24 cellular contexts compared by ENCODE assay signal in the genomic region with DNA sequence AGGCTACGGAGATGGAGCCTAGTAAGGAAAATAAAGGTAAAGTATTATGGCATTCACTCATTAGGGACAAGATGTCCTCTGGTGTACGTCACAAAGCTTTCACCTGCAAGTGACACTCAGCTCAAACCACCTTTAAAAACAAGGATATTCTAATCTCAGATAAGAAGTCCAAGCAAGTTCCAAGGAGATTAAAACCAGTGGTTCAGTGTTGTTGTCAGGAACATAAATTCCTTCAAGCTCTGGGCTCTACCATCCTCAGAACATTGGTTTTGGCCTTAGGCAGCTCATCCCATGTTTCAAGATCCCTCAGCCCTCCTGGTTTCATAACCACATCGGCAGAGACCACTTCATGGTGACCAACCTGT.
DNase-seq lines count a peak whose midpoint lies in the region; ATAC-seq, FAIRE-seq and TF ChIP-seq lines count a peak whose summit lies in the region.
"Had no signal": no experiment of that assay in that cellular context is flagged by ENCODE, and none has a peak within 500 bp of the region (broad histone marks: within the 10 kb centered on the region; RNA-seq: fewer than 3 reads in every experiment).

No MANE protein-coding gene starts in this region.

- peak overlapping the region in 6 of 11 experiments; percentile 75 to 82 (median 80); a peak in 10 of 22 replicates for H3K4me2 ChIP-seq in BLaER1 treated with 17β-estradiol and CSF1 and Interleukin-3, amounts not matched to agents 10 nM and 100 nM
- no peak overlapping the region for H3K4me2 ChIP-seq in K562 (ENCODE audit: insufficient read depth, low read length)
- H3K4me2 ChIP-seq: A549 had no signal

- no peaks in the 10 kb centered on the region for H3K79me2 ChIP-seq in K562 (ENCODE audit: control insufficient read depth, insufficient read depth, low read length)

- in situ Hi-C loops in K562 (cut with MboI): no loop called here
- in situ Hi-C loops in GM13977 (cut with MboI; ENCODE audit: low pct_unique_long_range_greater_than_20kb, low sequenced_read_pairs, unreplicated experiment): loop anchor here (25.0 kb wide), 1 partner anchor 907 kb away; no protein-coding TSS in a partner anchor

- DNase-seq in K562 (ENCODE audit: extremely low read depth in 1 of 4, low spot score in 3 of 4) (no peak), ecto neural progenitor cell (ENCODE audit: low spot score) (no peak), GM13977 (ENCODE audit: low spot score) (no peak)
- DNase-seq in activated T-cell treated with anti-CD3 and anti-CD28 coated beads, Interleukin-2, amount 50 U/mL, for 1 hour: no peak
- DNase-seq: 8988T; ACHN; BE2C; Caco-2; CD4-positive, CD25-positive, alpha-beta regulatory T cell; CD8-positive, alpha-beta T cell; DMS153; EL; GDM1; GOT3; HFFc6 had no signal

- no peak overlapping the region for H3K9ac ChIP-seq in BLaER1 treated with 17β-estradiol and CSF1 and Interleukin-3, amounts not matched to agents 10 nM and 100 nM
- no peak overlapping the region; a peak in 1 of 4 replicates for H3K9ac ChIP-seq in K562 (ENCODE audit: insufficient read depth in 1 of 2, low read depth in 2 of 2, low read length in 2 of 2)

- TF ChIP-seq EP300 in K562 (IDR thresholded peaks at IDR 0.05; ENCODE audit: low read length): no peak

- WGBS in K562 (ENCODE audit: insufficient coverage, low coverage, missing lambda C conversion rate): 62% methylated on average over 3 of the region's 3 CpGs

- POLR2A ChIA-PET in K562 (lab: Yijun Ruan, JAX): interaction anchor here (0.7 to 1.3 kb wide), 3 partner anchors 13 to 41 kb away, joined by 3 to 4 read pairs (median 4); no protein-coding TSS in a partner anchor

- no peak for TF ChIP-seq POLR2A in K562 (conservative IDR thresholded peaks at IDR 0.05)

- BruUV-seq in K562 (replicated peaks; lab: Mats Ljungman, UMichigan): no TSS peak

- no peaks in the 10 kb centered on the region for H4K20me1 ChIP-seq in BLaER1 treated with 17β-estradiol and CSF1 and Interleukin-3, amounts not matched to agents 10 nM and 100 nM
- H4K20me1 ChIP-seq in K562 (replicated peaks; ENCODE audit: control insufficient read depth, insufficient read depth, low read length): no peaks in the 10 kb centered on the region

- intact Hi-C loops in K562 (cut with micrococcal nuclease): no loop called here

- H3K9me1 ChIP-seq in K562 (ENCODE audit: control insufficient read depth, insufficient read depth, low read length): no peaks in the 10 kb centered on the region

- CTCF ChIA-PET in K562 (lab: Yijun Ruan, JAX; ENCODE audit: low intra/inter-chr PET ratio): interaction anchor here (0.6 kb wide), 1 partner anchor 849 kb away, joined by 4 read pairs; no protein-coding TSS in a partner anchor

- TF ChIP-seq RAD21 in K562 (CRISPR knock-in tag; conservative IDR thresholded peaks at IDR 0.05 in 1 of 2, IDR thresholded peaks at IDR 0.05 in 1 of 2): no peak

- H3K9me3 ChIP-seq in BLaER1 treated with 17β-estradiol and CSF1 and Interleukin-3, amounts not matched to agents 10 nM and 100 nM (replicated peaks in 1 of 11): peaks cover 0 to 7% (median 0%) of the 10 kb centered on the region in 11 experiments; a peak in 1 of 22 replicates
- H3K9me3 ChIP-seq in KOPT-K1 (ENCODE audit: insufficient read depth, low read length, poor library complexity, severe bottlenecking) (no peaks in the 10 kb centered on the region), K562 (replicated peaks; ENCODE audit: control insufficient read depth, insufficient read depth, low read depth, low read length) (no peaks in the 10 kb centered on the region), neutrophil (no peaks in the 10 kb centered on the region)
- H3K9me3 ChIP-seq: A549, BE2C, Caco-2, HAP-1 had no signal

- H2AFZ ChIP-seq in K562 (ENCODE audit: low read depth, low read length): peak overlapping the region; percentile 32; the same call in 1 of the 2 replicates

- no peak for FAIRE-seq in K562 (lab: Jason Lieb, UNC)
- FAIRE-seq: A549, GM12878, GM18507, H54 had no signal

- no peaks in the 10 kb centered on the region for H3K27me3 ChIP-seq in BLaER1 treated with 17β-estradiol and CSF1 and Interleukin-3, amounts not matched to agents 10 nM and 100 nM
- H3K27me3 ChIP-seq in K562 (ENCODE audit: control insufficient read depth in 2 of 2, insufficient read depth in 2 of 2, low read length in 2 of 2) (no peaks in the 10 kb centered on the region), neutrophil (no peaks in the 10 kb centered on the region)
- H3K27me3 ChIP-seq: BE2C had no signal

- H3K36me3 ChIP-seq in BLaER1 treated with 17β-estradiol and CSF1 and Interleukin-3, amounts not matched to agents 10 nM and 100 nM: no peaks in the 10 kb centered on the region
- H3K36me3 ChIP-seq in KOPT-K1 (ENCODE audit: insufficient read depth, low read length) (no peaks in the 10 kb centered on the region), K562 (ENCODE audit: control insufficient read depth, insufficient read depth, low read length) (no peaks in the 10 kb centered on the region; the same call in 2 of the 3 replicates), neutrophil (no peaks in the 10 kb centered on the region)
- H3K36me3 ChIP-seq: BE2C, HAP-1 had no signal

- H3K4me1 ChIP-seq in BLaER1 treated with 17β-estradiol and CSF1 and Interleukin-3, amounts not matched to agents 10 nM and 100 nM: peaks cover 47 to 59% (median 52%) of the 10 kb centered on the region in 10 experiments
- peaks cover 38 to 67% of the 10 kb centered on the region in 2 experiments; a peak in 4 of 5 replicates for H3K4me1 ChIP-seq in K562 (replicated peaks in 1 of 2; ENCODE audit: control insufficient read depth in 2 of 2, insufficient read depth in 2 of 2, low read length in 2 of 2)
- H3K4me1 ChIP-seq in neutrophil (ENCODE audit: control insufficient read depth in 1 of 2, insufficient read depth in 1 of 2, low read depth in 1 of 2, low read length in 1 of 2): peaks cover 67 to 77% of the 10 kb centered on the region in 2 experiments
- H3K4me1 ChIP-seq: Caco-2, HAP-1 had no signal

- TF ChIP-seq CTCF in K562 (IDR thresholded peaks at IDR 0.05 in 2 of 3, conservative IDR thresholded peaks at IDR 0.05 in 1 of 3; ENCODE audit: insufficient read depth in 2 of 3, low read depth in 1 of 3, low read length in 3 of 3): no peak
- no peak for TF ChIP-seq CTCF in neutrophil (IDR thresholded peaks at IDR 0.05)
- TF ChIP-seq CTCF in GM13977 (IDR thresholded peaks at IDR 0.05; ENCODE audit: extremely low read depth, insufficient read depth, missing control alignments): no peak

- no peak overlapping the region for H3K4me3 ChIP-seq in BLaER1 treated with 17β-estradiol and CSF1 and Interleukin-3, amounts not matched to agents 10 nM and 100 nM
- H3K4me3 ChIP-seq in K562: no peak overlapping the region
- H3K4me3 ChIP-seq in neutrophil (ENCODE audit: low read depth in 1 of 2, low read length in 1 of 2): no peak overlapping the region
- H3K4me3 ChIP-seq: A549, GM12878, HAP-1 had no signal

- H3K27ac ChIP-seq in BLaER1 treated with 17β-estradiol and CSF1 and Interleukin-3, amounts not matched to agents 10 nM and 100 nM: peak overlapping the region in 1 of 11 experiments; percentile 7; a peak in 1 of 22 replicates
- H3K27ac ChIP-seq in KOPT-K1 (ENCODE audit: low read depth, low read length, poor library complexity, severe bottlenecking) (peak overlapping the region; percentile 96), K562 (ENCODE audit: extremely low read depth, low read depth, low read length) (no peak overlapping the region), neutrophil (peak overlapping the region; percentile 59)
- H3K27ac ChIP-seq: A549 had no signal

- ATAC-seq in K562 (no peak), GM18511 (IDR thresholded peaks at IDR 0.05; ENCODE audit: unreplicated experiment) (no peak)
- ATAC-seq: A549; CD8-positive, alpha-beta T cell; GM12878 had no signal

TF ChIP-seq in K562, 482 proteins besides CTCF, POLR2A, EP300 and RAD21:
- no peak for TF ChIP-seq JUNB (CRISPR knock-in tag; conservative IDR thresholded peaks at IDR 0.05)
- no peak for TF ChIP-seq ZKSCAN8 (CRISPR knock-in tag; IDR thresholded peaks at IDR 0.05)
- no peak for TF ChIP-seq HMGN3 (IDR thresholded peaks at IDR 0.05; ENCODE audit: borderline replicate concordance, extremely low read depth, insufficient read length, low read depth, low read length)
- TF ChIP-seq ZFP30 (CRISPR knock-in tag; IDR thresholded peaks at IDR 0.05; ENCODE audit: borderline replicate concordance): no peak
- no peak for TF ChIP-seq ZNF436 (CRISPR knock-in tag; IDR thresholded peaks at IDR 0.05)
- TF ChIP-seq, protein P1, sequence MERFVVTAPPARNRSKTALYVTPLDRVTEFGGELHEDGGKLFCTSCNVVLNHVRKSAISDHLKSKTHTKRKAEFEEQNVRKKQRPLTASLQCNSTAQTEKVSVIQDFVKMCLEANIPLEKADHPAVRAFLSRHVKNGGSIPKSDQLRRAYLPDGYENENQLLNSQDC (CRISPR knock-in tag; IDR thresholded peaks at IDR 0.05): no peak
